Comparison of ENCODE assay signal across 8 cellular contexts in genomic region chr13:26185720-26186119, GRCh38. TPM values are rescaled to one million over a fixed set of nuclear protein-coding genes. Genes with fewer than 3 reads are reported as not detected.
DNase-seq lines count a peak whose midpoint lies in the region; ATAC-seq, FAIRE-seq and TF ChIP-seq lines count a peak whose summit lies in the region.

No MANE protein-coding gene starts in this region.

- intact Hi-C loops in transverse colon (cut with DNase I; ENCODE audit: low total_unique reads), result loop anchor here (10.0 kb wide), 1 partner anchor 309 kb away; no protein-coding TSS in a partner anchor

- no peak for TF ChIP-seq POLR2A in transverse colon (IDR thresholded peaks at IDR 0.05)

- H3K9me2 ChIP-seq in DOHH2 (replicated peaks; ENCODE audit: control insufficient read depth, low read length), result no peaks in the 10 kb centered on the region

- in situ Hi-C loops in transverse colon (cut with MboI; ENCODE audit: low pct_ligation_motif_present in 1 of 4, low pct_unique_long_range_greater_than_20kb in 1 of 4, low sequenced_read_pairs in 3 of 4), result loop anchor here (10.0 to 25.0 kb wide), 6 partner anchors 319 to 898 kb away; partner anchors contain the start of gene MTMR6 (in 1 of the 4)

- H3K79me2 ChIP-seq in DOHH2 (ENCODE audit: control insufficient read depth, low read length) (peaks cover 14% of the 10 kb centered on the region), astrocyte (ENCODE audit: insufficient read depth, low read length) (no peaks in the 10 kb centered on the region)

- peak; percentile 3 for ATAC-seq in HG02885 (IDR thresholded peaks at IDR 0.05; ENCODE audit: poor library complexity, unreplicated experiment)

- DNase-seq in astrocyte (ENCODE audit: low read depth) (no peak), transverse colon (no peak), AG20443 (ENCODE audit: low spot score) (no peak), NCI-H128 (lab: John Stamatoyannopoulos, UW; ENCODE audit: unreplicated experiment) (no peak)
- DNase-seq in activated CD8-positive, alpha-beta memory T cell treated with anti-CD3 and anti-CD28 coated beads, Interleukin-2, amount 50 U/mL, for 48 hours, result no peak

- H3K36me3 Mint-ChIP-seq in astrocyte (ENCODE audit: low read depth, unreplicated experiment), result peaks cover 1% of the 10 kb centered on the region

- no peaks in the 10 kb centered on the region for H3K27me3 Mint-ChIP-seq in astrocyte (ENCODE audit: low read depth, unreplicated experiment)

- no peaks in the 10 kb centered on the region for H3K4me1 Mint-ChIP-seq in astrocyte (ENCODE audit: low read depth, unreplicated experiment)

- H3K4me3 ChIP-seq in DOHH2 (ENCODE audit: low read length), result peak overlapping the region; percentile 86
- peak overlapping the region; percentile 72 for H3K4me3 ChIP-seq in astrocyte (ENCODE audit: insufficient read depth, low read depth, low read length)
- H3K4me3 ChIP-seq in liver (ENCODE audit: low read depth in 1 of 3, low read length in 3 of 3), result peak overlapping the region; percentile 53 to 92 (median 90)
- peak overlapping the region; percentile 44 to 73 (median 56) for H3K4me3 ChIP-seq in transverse colon

- peak overlapping the region; percentile 78 for H3K4me3 Mint-ChIP-seq in astrocyte (ENCODE audit: unreplicated experiment)

- H3K9ac ChIP-seq in astrocyte (ENCODE audit: low read length) (peak overlapping the region; percentile 75), liver (ENCODE audit: low read depth in 1 of 2, low read length in 2 of 2) (peak overlapping the region; percentile 70 to 88)

- H3K36me3 ChIP-seq in DOHH2 (ENCODE audit: control insufficient read depth, low read length) (peaks cover 14% of the 10 kb centered on the region), astrocyte (ENCODE audit: insufficient read depth, low read length) (no peaks in the 10 kb centered on the region), liver (ENCODE audit: control insufficient read depth in 4 of 4, insufficient read depth in 3 of 4, low read depth in 1 of 4, low read length in 3 of 4) (no peaks in the 10 kb centered on the region), transverse colon (no peaks in the 10 kb centered on the region)

- no peak for FAIRE-seq in astrocyte (lab: Jason Lieb, UNC)

- H3K27me3 ChIP-seq in DOHH2 (ENCODE audit: control insufficient read depth, low read length) (no peaks in the 10 kb centered on the region), astrocyte (ENCODE audit: insufficient read depth, low read length) (no peaks in the 10 kb centered on the region), liver (ENCODE audit: control insufficient read depth in 4 of 4, insufficient read depth in 4 of 4, low read length in 3 of 4) (no peaks in the 10 kb centered on the region), transverse colon (no peaks in the 10 kb centered on the region)

- TF ChIP-seq EP300 in transverse colon (IDR thresholded peaks at IDR 0.05; ENCODE audit: low read depth), result no peak

- H3K9me3 ChIP-seq in DOHH2 (ENCODE audit: control insufficient read depth, insufficient read depth, low read length) (peaks cover 8% of the 10 kb centered on the region; the same call in 1 of the 2 replicates), astrocyte (ENCODE audit: insufficient read depth, low read depth, low read length) (no peaks in the 10 kb centered on the region), liver (ENCODE audit: control insufficient read depth in 4 of 4, low read length in 3 of 4) (no peaks in the 10 kb centered on the region), transverse colon (no peaks in the 10 kb centered on the region)

- H3K27ac ChIP-seq in DOHH2 (ENCODE audit: low read depth, low read length) (peak overlapping the region; percentile 96), astrocyte (ENCODE audit: low read depth, low read length) (no peak overlapping the region), liver (ENCODE audit: low read depth in 1 of 2, low read length in 2 of 2) (peak overlapping the region; percentile 95 to 96), transverse colon (peak overlapping the region; percentile 80 to 89 (median 87))

- no peaks in the 10 kb centered on the region for H4K20me1 ChIP-seq in DOHH2 (ENCODE audit: control insufficient read depth, insufficient read depth, low read depth, low read length)
- no peaks in the 10 kb centered on the region for H4K20me1 ChIP-seq in astrocyte (ENCODE audit: insufficient read depth, low read length)

- no peak for TF ChIP-seq CTCF in DOHH2 (IDR thresholded peaks at IDR 0.05; ENCODE audit: low read depth, low read length, poor library complexity, severe bottlenecking)
- no peak for TF ChIP-seq CTCF in astrocyte (IDR thresholded peaks at IDR 0.05; ENCODE audit: insufficient read depth, low read depth, low read length)
- TF ChIP-seq CTCF in liver (IDR thresholded peaks at IDR 0.05; ENCODE audit: low read depth, low read length, missing input control), result no peak
- no peak for TF ChIP-seq CTCF in transverse colon (IDR thresholded peaks at IDR 0.05)

- H3K4me2 ChIP-seq in DOHH2 (ENCODE audit: low read length) (peak overlapping the region; percentile 86), astrocyte (ENCODE audit: low read length) (peak overlapping the region; percentile 90)

- H2AFZ ChIP-seq in astrocyte (ENCODE audit: low read depth, low read length), result peak overlapping the region; percentile 92

- H3K4me1 ChIP-seq in DOHH2 (ENCODE audit: control insufficient read depth, low read length) (peaks cover 48% of the 10 kb centered on the region), astrocyte (ENCODE audit: insufficient read depth, low read length) (no peaks in the 10 kb centered on the region), liver (ENCODE audit: control insufficient read depth in 4 of 4, insufficient read depth in 4 of 4, low read length in 3 of 4) (peaks cover 0 to 12% (median 6%) of the 10 kb centered on the region in 4 donors), transverse colon (peaks cover 3 to 9% (median 9%) of the 10 kb centered on the region in 4 donors)

- TF ChIP-seq RAD21 in liver (IDR thresholded peaks at IDR 0.05), result no peak

- H3K27ac Mint-ChIP-seq in astrocyte (ENCODE audit: unreplicated experiment), result no peak overlapping the region

- H3F3A ChIP-seq in DOHH2 (ENCODE audit: control insufficient read depth, insufficient read depth), result peaks cover 6% of the 10 kb centered on the region

- WGBS in liver, result 26% methylated on average over 8 of the region's 8 CpGs
- 25 to 34% methylated on average over 8 of the region's 8 CpGs for WGBS in transverse colon (ENCODE audit: low coverage in 1 of 2), 2 donors

- H3K9me3 Mint-ChIP-seq in astrocyte (ENCODE audit: unreplicated experiment), result no peaks in the 10 kb centered on the region

TF ChIP-seq in liver, 16 proteins besides CTCF, POLR2A, EP300 and RAD21:
- TF ChIP-seq HNF4A (conservative IDR thresholded peaks at IDR 0.05) (peak in 1 of 2 donors; percentile 11), HNF4G (IDR thresholded peaks at IDR 0.05) (no peak), SP1 (IDR thresholded peaks at IDR 0.05) (peak; percentile 23)

RNA-seq across cellular contexts. Expression of gene RNF6, which starts 36.4 kb away (rescaled TPM):
- total RNA-seq in astrocyte (41.9 and 51.7 TPM in 2 replicates), liver (10 to 100 TPM; 21.2 to 21.9 TPM), transverse colon (10 to 100 TPM; 10.1 to 26.4 (median 24.5) TPM)
- polyA plus RNA-seq in liver, result 1 to 10 TPM; 8.1 to 8.4 TPM
